ENCODE assay signal across 10 cellular contexts in genomic region chr21:15060776-15061175, GRCh38. TPM values are rescaled to one million over a fixed set of nuclear protein-coding genes. Genes with fewer than 3 reads are reported as not detected.
DNase-seq lines count a peak whose midpoint lies in the region; ATAC-seq and TF ChIP-seq lines count a peak whose summit lies in the region.
"Had no signal": no experiment of that assay in that cellular context is flagged by ENCODE, and none has a peak within 500 bp of the region (broad histone marks: within the 10 kb centered on the region; RNA-seq: fewer than 3 reads in every experiment).

No MANE protein-coding gene starts in this region.

- H3K9me3 Mint-ChIP-seq in activated CD8-positive, alpha-beta T cell treated with anti-CD3 and anti-CD28 coated beads for 36 hours = no peaks in the 10 kb centered on the region
- H3K9me3 Mint-ChIP-seq in activated CD8-positive, alpha-beta T cell treated with anti-CD3 and anti-CD28 coated beads, Interleukin-2, amount 10 ng/mL, durations not matched to agents 7 days and 5 days (ENCODE audit: insufficient read depth) = no peaks in the 10 kb centered on the region
- H3K9me3 Mint-ChIP-seq in stimulated activated memory B cell treated with anti-CD40 and anti-IgM and Interleukin-4, amounts not matched to agents 10 μg/mL and 1 μg/mL and 100 μg/mL, for 72 hours = no peaks in the 10 kb centered on the region

- no peak for TF ChIP-seq CTCF in activated CD8-positive, alpha-beta T cell treated with anti-CD3 and anti-CD28 coated beads for 36 hours (IDR thresholded peaks at IDR 0.05)
- no peak for TF ChIP-seq CTCF in fibroblast of villous mesenchyme (IDR thresholded peaks at IDR 0.05; ENCODE audit: insufficient read depth, low read depth, low read length)

- CTCF ChIA-PET in activated CD8-positive, alpha-beta T cell treated with anti-CD3 and anti-CD28 coated beads for 36 hours (lab: Charles Lee) = no interaction called here
- CTCF ChIA-PET in activated CD8-positive, alpha-beta T cell treated with anti-CD3 and anti-CD28 coated beads, Interleukin-2, amount 10 ng/mL, durations not matched to agents 7 days and 5 days (lab: Charles Lee) = no interaction called here

- no peaks in the 10 kb centered on the region for H3K9me3 ChIP-seq in T-helper 17 cell (ENCODE audit: control insufficient read depth, low read length, poor library complexity, severe bottlenecking)
- H3K9me3 ChIP-seq: left lung had no signal

- H3K4me3 ChIP-seq in fibroblast of villous mesenchyme (ENCODE audit: low read depth, low read length) = no peak overlapping the region
- H3K4me3 ChIP-seq: left lung had no signal

- H3K36me3 Mint-ChIP-seq in activated CD8-positive, alpha-beta T cell treated with anti-CD3 and anti-CD28 coated beads for 36 hours (ENCODE audit: low read depth) = peaks cover 1% of the 10 kb centered on the region
- no peaks in the 10 kb centered on the region for H3K36me3 Mint-ChIP-seq in activated CD8-positive, alpha-beta T cell treated with anti-CD3 and anti-CD28 coated beads, Interleukin-2, amount 10 ng/mL, durations not matched to agents 7 days and 5 days (ENCODE audit: low read depth)
- H3K36me3 Mint-ChIP-seq in T-helper 17 cell (ENCODE audit: low read depth) = peaks cover 5% of the 10 kb centered on the region
- no peaks in the 10 kb centered on the region for H3K36me3 Mint-ChIP-seq in stimulated activated memory B cell treated with anti-CD40 and anti-IgM and Interleukin-4, amounts not matched to agents 10 μg/mL and 1 μg/mL and 100 μg/mL, for 72 hours

- intact Hi-C loops in activated CD8-positive, alpha-beta T cell treated with anti-CD3 and anti-CD28 coated beads for 36 hours (cut with micrococcal nuclease) = no loop called here

- no peak for ATAC-seq in activated CD8-positive, alpha-beta T cell treated with anti-CD3 and anti-CD28 coated beads for 36 hours
- no peak for ATAC-seq in activated CD8-positive, alpha-beta T cell treated with anti-CD3 and anti-CD28 coated beads, Interleukin-2, amount 10 ng/mL, durations not matched to agents 7 days and 5 days
- ATAC-seq in T-helper 17 cell = no peak
- ATAC-seq in stimulated activated memory B cell treated with anti-CD40 and anti-IgM and Interleukin-4, amounts not matched to agents 10 μg/mL and 1 μg/mL and 100 μg/mL, for 72 hours = no peak
- ATAC-seq in HG03108 (IDR thresholded peaks at IDR 0.05; ENCODE audit: unreplicated experiment) = no peak
- ATAC-seq: left lung had no signal

- peak overlapping the region; percentile 84 for H3K4me3 Mint-ChIP-seq in activated CD8-positive, alpha-beta T cell treated with anti-CD3 and anti-CD28 coated beads for 36 hours
- no peak overlapping the region for H3K4me3 Mint-ChIP-seq in activated CD8-positive, alpha-beta T cell treated with anti-CD3 and anti-CD28 coated beads, Interleukin-2, amount 10 ng/mL, durations not matched to agents 7 days and 5 days
- H3K4me3 Mint-ChIP-seq in T-helper 17 cell = peak overlapping the region; percentile 10
- no peak overlapping the region for H3K4me3 Mint-ChIP-seq in stimulated activated memory B cell treated with anti-CD40 and anti-IgM and Interleukin-4, amounts not matched to agents 10 μg/mL and 1 μg/mL and 100 μg/mL, for 72 hours

- H3K27me3 Mint-ChIP-seq in activated CD8-positive, alpha-beta T cell treated with anti-CD3 and anti-CD28 coated beads for 36 hours = no peaks in the 10 kb centered on the region
- H3K27me3 Mint-ChIP-seq in activated CD8-positive, alpha-beta T cell treated with anti-CD3 and anti-CD28 coated beads, Interleukin-2, amount 10 ng/mL, durations not matched to agents 7 days and 5 days (ENCODE audit: low read depth) = no peaks in the 10 kb centered on the region
- peaks cover 24% of the 10 kb centered on the region for H3K27me3 Mint-ChIP-seq in T-helper 17 cell
- no peaks in the 10 kb centered on the region for H3K27me3 Mint-ChIP-seq in stimulated activated memory B cell treated with anti-CD40 and anti-IgM and Interleukin-4, amounts not matched to agents 10 μg/mL and 1 μg/mL and 100 μg/mL, for 72 hours

- H3K27ac Mint-ChIP-seq in activated CD8-positive, alpha-beta T cell treated with anti-CD3 and anti-CD28 coated beads for 36 hours = peak overlapping the region; percentile 52
- no peak overlapping the region for H3K27ac Mint-ChIP-seq in activated CD8-positive, alpha-beta T cell treated with anti-CD3 and anti-CD28 coated beads, Interleukin-2, amount 10 ng/mL, durations not matched to agents 7 days and 5 days
- H3K27ac Mint-ChIP-seq in T-helper 17 cell = peak overlapping the region; percentile 39
- H3K27ac Mint-ChIP-seq in stimulated activated memory B cell treated with anti-CD40 and anti-IgM and Interleukin-4, amounts not matched to agents 10 μg/mL and 1 μg/mL and 100 μg/mL, for 72 hours = peak overlapping the region; percentile 5

- no peak for DNase-seq in activated CD8-positive, alpha-beta T cell treated with anti-CD3 and anti-CD28 coated beads for 36 hours
- no peak for DNase-seq in activated CD8-positive, alpha-beta T cell treated with anti-CD3 and anti-CD28 coated beads, Interleukin-2, amount 10 ng/mL, durations not matched to agents 7 days and 5 days
- no peak for DNase-seq in T-helper 17 cell
- peak; percentile 32 for DNase-seq in fibroblast of villous mesenchyme (ENCODE audit: low read depth)
- DNase-seq in GM19238 (ENCODE audit: insufficient read length, low spot score) = no peak
- DNase-seq in NCI-H446 treated with DMSO at 0.1 percent for 48 hours (lab: John Stamatoyannopoulos, UW) = no peak
- DNase-seq: left lung, NCI-H2081 had no signal

- POLR2A ChIA-PET in activated CD8-positive, alpha-beta T cell treated with anti-CD3 and anti-CD28 coated beads for 36 hours (lab: Charles Lee) = no interaction called here
- POLR2A ChIA-PET in activated CD8-positive, alpha-beta T cell treated with anti-CD3 and anti-CD28 coated beads, Interleukin-2, amount 10 ng/mL, durations not matched to agents 7 days and 5 days (lab: Charles Lee) = no interaction called here

- H3K4me1 Mint-ChIP-seq in activated CD8-positive, alpha-beta T cell treated with anti-CD3 and anti-CD28 coated beads for 36 hours (ENCODE audit: low read depth) = peaks cover 67% of the 10 kb centered on the region
- peaks cover 70% of the 10 kb centered on the region for H3K4me1 Mint-ChIP-seq in activated CD8-positive, alpha-beta T cell treated with anti-CD3 and anti-CD28 coated beads, Interleukin-2, amount 10 ng/mL, durations not matched to agents 7 days and 5 days (ENCODE audit: low read depth)
- H3K4me1 Mint-ChIP-seq in T-helper 17 cell = peaks cover 46% of the 10 kb centered on the region
- peaks cover 74% of the 10 kb centered on the region for H3K4me1 Mint-ChIP-seq in stimulated activated memory B cell treated with anti-CD40 and anti-IgM and Interleukin-4, amounts not matched to agents 10 μg/mL and 1 μg/mL and 100 μg/mL, for 72 hours

RNA-seq across cellular contexts. Expression of gene NRIP1, which starts 4.0 kb away (rescaled TPM):
- 10 to 100 TPM; 12.4 to 12.8 TPM for total RNA-seq in activated CD8-positive, alpha-beta T cell treated with anti-CD3 and anti-CD28 coated beads for 36 hours
- 10 to 100 TPM; 18.9 to 20.1 TPM for total RNA-seq in activated CD8-positive, alpha-beta T cell treated with anti-CD3 and anti-CD28 coated beads, Interleukin-2, amount 10 ng/mL, durations not matched to agents 7 days and 5 days
- total RNA-seq in T-helper 17 cell = 10 to 100 TPM; 29.9 to 33.7 TPM
- total RNA-seq in fibroblast of villous mesenchyme = 46.1 and 56.6 TPM in 2 replicates

Comparison
In these comparisons a context has a peak if more than half of its experiments do, and no peak if none do; other contexts are left out.
1. H3K4me3 Mint-ChIP-seq: peak in activated CD8-positive, alpha-beta T cell treated with anti-CD3 and anti-CD28 coated beads for 36 hours (single experiment) and T-helper 17 cell (single experiment); none in activated CD8-positive, alpha-beta T cell treated with anti-CD3 and anti-CD28 coated beads, Interleukin-2, amount 10 ng/mL, durations not matched to agents 7 days and 5 days (single experiment) and stimulated activated memory B cell treated with anti-CD40 and anti-IgM and Interleukin-4, amounts not matched to agents 10 μg/mL and 1 μg/mL and 100 μg/mL, for 72 hours (single experiment).